Comparison of ENCODE assay signal across 24 cellular contexts in the genomic region with DNA sequence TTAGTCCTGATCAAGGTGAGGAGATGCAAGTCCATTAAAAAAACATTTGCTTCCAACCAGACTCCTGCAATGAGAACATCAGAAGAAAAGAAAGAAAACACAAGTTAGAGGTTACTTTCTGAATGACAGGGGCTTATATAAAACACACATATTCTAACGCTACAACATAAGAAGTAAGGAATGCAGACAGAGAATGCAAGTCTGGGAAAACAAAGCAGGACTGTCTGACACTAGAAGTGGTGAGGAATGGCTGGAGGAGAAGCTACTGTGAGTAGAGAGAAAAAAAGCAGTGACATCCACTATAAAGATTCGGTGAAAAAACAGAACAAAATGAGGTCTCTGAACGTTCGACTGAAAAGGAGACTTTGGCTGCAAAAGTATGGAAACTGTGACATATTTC. TPM values are rescaled to one million over a fixed set of nuclear protein-coding genes. Genes with fewer than 3 reads are reported as not detected.
A peak's percentile ranks its signal among the peaks of the same experiment; 100 is the strongest.
DNase-seq lines count a peak whose midpoint lies in the region; ATAC-seq and TF ChIP-seq lines count a peak whose summit lies in the region.
"Had no signal": no experiment of that assay in that cellular context is flagged by ENCODE, and none has a peak within 500 bp of the region (broad histone marks: within the 10 kb centered on the region; RNA-seq: fewer than 3 reads in every experiment).

No MANE protein-coding gene starts in this region.

- H3K9me3 Mint-ChIP-seq in CD8-positive, alpha-beta memory T cell = no peaks in the 10 kb centered on the region
- H3K9me3 Mint-ChIP-seq in mesothelial cell of epicardium = no peaks in the 10 kb centered on the region
- H3K9me3 Mint-ChIP-seq in CD14-positive monocyte = peaks cover 0 to 2% (median 0%) of the 10 kb centered on the region in 7 donors
- H3K9me3 Mint-ChIP-seq: activated B cell treated with CpG ODN at 0.5 μM for 24 hours; CD8-positive, alpha-beta T cell; stimulated activated naive CD8-positive, alpha-beta T cell treated with anti-CD3 and anti-CD28 coated beads, Interleukin-15, Interleukin-2, amounts not matched to agents 100 ng/mL and 50 ng/mL, for 24 hours had no signal

- DNase-seq in CD8-positive, alpha-beta memory T cell = no peak
- DNase-seq in T-helper 17 cell = no peak
- DNase-seq in mesothelial cell of epicardium (ENCODE audit: low spot score in 2 of 2, unreplicated experiment in 2 of 2) = no peak
- DNase-seq in CD14-positive monocyte (ENCODE audit: low spot score) = no peak
- no peak for DNase-seq in NCI-H2029 treated with DMSO at 0.1 percent for 48 hours (lab: John Stamatoyannopoulos, UW)
- no peak for DNase-seq in NCI-H510A (lab: John Stamatoyannopoulos, UW)
- DNase-seq: activated B cell treated with CpG ODN at 0.5 μM for 24 hours; CD8-positive, alpha-beta T cell; DMS153; foreskin melanocyte; MG63; NCI-H1436; NCI-H2171; NCI-H526 treated with DMSO at 0.1 percent for 48 hours; RPMI8226; stimulated activated CD4-positive, alpha-beta T cell treated with anti-CD3 and anti-CD28 coated beads, Interleukin-4, amount 100 ng/mL, for 24 hours; T-helper 9 cell; transverse colon had no signal

- peaks cover 0 to 1% (median 0%) of the 10 kb centered on the region in 3 donors for H3K4me1 Mint-ChIP-seq in CD8-positive, alpha-beta memory T cell
- H3K4me1 Mint-ChIP-seq in T-helper 17 cell (peaks cover 5% of the 10 kb centered on the region), mesothelial cell of epicardium (no peaks in the 10 kb centered on the region), CD14-positive monocyte (no peaks in the 10 kb centered on the region)
- H3K4me1 Mint-ChIP-seq: activated B cell treated with CpG ODN at 0.5 μM for 24 hours had no signal

- no peaks in the 10 kb centered on the region for H3K4me1 ChIP-seq in CD8-positive, alpha-beta memory T cell (ENCODE audit: insufficient read depth, low read length)
- H3K4me1 ChIP-seq: transverse colon had no signal

- no peak for TF ChIP-seq CTCF in mesothelial cell of epicardium (IDR thresholded peaks at IDR 0.05; ENCODE audit: unreplicated experiment)
- TF ChIP-seq CTCF in CD14-positive monocyte (IDR thresholded peaks at IDR 0.05) = no peak

- H3K27ac Mint-ChIP-seq in CD8-positive, alpha-beta memory T cell = peak overlapping the region in 6 of 8 donors; percentile 4 to 75 (median 24)
- H3K27ac Mint-ChIP-seq in T-helper 17 cell = peak overlapping the region; percentile 70
- peak overlapping the region; percentile 8 for H3K27ac Mint-ChIP-seq in mesothelial cell of epicardium
- peak overlapping the region in 3 of 7 donors; percentile 2 to 51 (median 34) for H3K27ac Mint-ChIP-seq in CD14-positive monocyte
- H3K27ac Mint-ChIP-seq: activated B cell treated with CpG ODN at 0.5 μM for 24 hours had no signal

- peaks cover 0 to 2% of the 10 kb centered on the region in 2 donors for H3K27me3 Mint-ChIP-seq in CD8-positive, alpha-beta memory T cell
- H3K27me3 Mint-ChIP-seq in T-helper 17 cell (no peaks in the 10 kb centered on the region), mesothelial cell of epicardium (ENCODE audit: low read depth) (no peaks in the 10 kb centered on the region), CD14-positive monocyte (ENCODE audit: low read depth in 3 of 3) (no peaks in the 10 kb centered on the region)
- H3K27me3 Mint-ChIP-seq: activated B cell treated with CpG ODN at 0.5 μM for 24 hours; stimulated activated naive CD8-positive, alpha-beta T cell treated with anti-CD3 and anti-CD28 coated beads, Interleukin-15, Interleukin-2, amounts not matched to agents 100 ng/mL and 50 ng/mL, for 24 hours had no signal

- POLR2A ChIA-PET in CD8-positive, alpha-beta memory T cell (lab: Charles Lee) = no interaction called here

- no peak overlapping the region for H3K27ac ChIP-seq in CD8-positive, alpha-beta memory T cell (ENCODE audit: low read depth, low read length)
- H3K27ac ChIP-seq in cingulate gyrus (ENCODE audit: low read depth, low read length) = peak overlapping the region; percentile 96
- H3K27ac ChIP-seq: cardiac muscle cell, hepatocyte, SK-N-MC had no signal

- no peak overlapping the region for H3K4me3 Mint-ChIP-seq in CD8-positive, alpha-beta memory T cell
- H3K4me3 Mint-ChIP-seq in T-helper 17 cell = no peak overlapping the region
- H3K4me3 Mint-ChIP-seq in mesothelial cell of epicardium = no peak overlapping the region
- H3K4me3 Mint-ChIP-seq in CD14-positive monocyte = no peak overlapping the region
- H3K4me3 Mint-ChIP-seq: activated B cell treated with CpG ODN at 0.5 μM for 24 hours; CD8-positive, alpha-beta T cell; stimulated activated naive CD8-positive, alpha-beta T cell treated with anti-CD3 and anti-CD28 coated beads, Interleukin-15, Interleukin-2, amounts not matched to agents 100 ng/mL and 50 ng/mL, for 24 hours had no signal

- H3K27me3 ChIP-seq in CD8-positive, alpha-beta memory T cell (ENCODE audit: insufficient read depth, low read length, poor library complexity, severe bottlenecking) = no peaks in the 10 kb centered on the region
- H3K27me3 ChIP-seq: cardiac muscle cell, hepatocyte, MG63, transverse colon had no signal

- CTCF ChIA-PET in CD8-positive, alpha-beta memory T cell (lab: Charles Lee) = no interaction called here

- intact Hi-C loops in CD14-positive monocyte (cut with micrococcal nuclease) = no loop called here

- no peaks in the 10 kb centered on the region for H3K9me3 ChIP-seq in CD8-positive, alpha-beta memory T cell (ENCODE audit: low read length)
- H3K9me3 ChIP-seq in T-helper 17 cell (ENCODE audit: control insufficient read depth, low read length, poor library complexity, severe bottlenecking) = no peaks in the 10 kb centered on the region
- H3K9me3 ChIP-seq: MG63, transverse colon had no signal

- no peak overlapping the region for H3K4me3 ChIP-seq in CD8-positive, alpha-beta memory T cell (ENCODE audit: low read length)
- H3K4me3 ChIP-seq: cardiac muscle cell, hepatocyte, MG63, SK-N-MC, transverse colon had no signal

- peaks cover 57% of the 10 kb centered on the region for H3K36me3 ChIP-seq in CD8-positive, alpha-beta memory T cell (ENCODE audit: insufficient read depth, low read length)

- ATAC-seq in T-helper 17 cell = no peak
- ATAC-seq in GM21529 (IDR thresholded peaks at IDR 0.05; ENCODE audit: unreplicated experiment) = no peak
- ATAC-seq: CD8-positive, alpha-beta T cell had no signal

- H3K36me3 Mint-ChIP-seq in CD8-positive, alpha-beta memory T cell = peaks cover 0 to 79% (median 17%) of the 10 kb centered on the region in 3 donors
- H3K36me3 Mint-ChIP-seq in T-helper 17 cell (ENCODE audit: low read depth) (peaks cover 4% of the 10 kb centered on the region), mesothelial cell of epicardium (peaks cover 20% of the 10 kb centered on the region), CD14-positive monocyte (peaks cover 72 to 80% of the 10 kb centered on the region in 2 donors)

RNA-seq across cellular contexts. Expression of a gene that starts 12.3 kb away (rescaled TPM):
- 10 to 100 TPM; 16.8 to 17.5 TPM for total RNA-seq in CD8-positive, alpha-beta memory T cell
- 53.2 TPM for polyA plus RNA-seq in CD8-positive, alpha-beta memory T cell
- total RNA-seq in T-helper 17 cell = 1 to 10 TPM; 5.1 to 5.9 TPM
- total RNA-seq in mesothelial cell of epicardium = 22.2 to 26.1 TPM (median 22.5 TPM) in 3 replicates
- 10 to 100 TPM; 30.1 to 31.2 TPM for polyA plus RNA-seq in CD14-positive monocyte

RNA-seq across cellular contexts. Expression of a gene that starts 25.1 kb away (rescaled TPM):
- total RNA-seq in CD8-positive, alpha-beta memory T cell = 100 to 1,000 TPM; 128 to 140 TPM
- polyA plus RNA-seq in CD8-positive, alpha-beta memory T cell = 32.9 TPM
- total RNA-seq in T-helper 17 cell = 100 to 1,000 TPM in 1 of 2 donors, 10 to 100 TPM in 1; 94.7 to 104 TPM
- total RNA-seq in mesothelial cell of epicardium = 107 to 116 TPM (median 112 TPM) in 3 replicates
- polyA plus RNA-seq in CD14-positive monocyte = 10 to 100 TPM; 12.5 to 20.1 TPM

RNA-seq across cellular contexts. Expression of a gene that starts 25.3 kb away (rescaled TPM):
- total RNA-seq in CD8-positive, alpha-beta memory T cell = 10 to 100 TPM; 48.8 to 49.2 TPM
- polyA plus RNA-seq in CD8-positive, alpha-beta memory T cell = 101 TPM
- total RNA-seq in T-helper 17 cell (10 to 100 TPM; 31.1 to 32.7 TPM), mesothelial cell of epicardium (36.1 to 38.9 TPM (median 38.0 TPM) in 3 replicates)
- 10 to 100 TPM; 64.8 to 70.2 TPM for polyA plus RNA-seq in CD14-positive monocyte

RNA-seq across cellular contexts. Expression of a gene that starts 42.5 kb away (rescaled TPM):
- 10 to 100 TPM; 74.4 to 75.1 TPM for total RNA-seq in CD8-positive, alpha-beta memory T cell
- 54.3 TPM for polyA plus RNA-seq in CD8-positive, alpha-beta memory T cell
- 10 to 100 TPM; 46.1 to 48.9 TPM for total RNA-seq in T-helper 17 cell
- 48.4 to 51.5 TPM (median 49.2 TPM) in 3 replicates for total RNA-seq in mesothelial cell of epicardium
- polyA plus RNA-seq in CD14-positive monocyte = 10 to 100 TPM; 34.5 to 50.7 TPM

RNA-seq across cellular contexts. Expression of a gene that starts 43.0 kb away (rescaled TPM):
- total RNA-seq in CD8-positive, alpha-beta memory T cell = 10 to 100 TPM; 53.0 to 53.7 TPM
- 62.1 TPM for polyA plus RNA-seq in CD8-positive, alpha-beta memory T cell
- total RNA-seq in T-helper 17 cell = 10 to 100 TPM; 32.4 to 35.6 TPM
- 26.3 to 31.8 TPM (median 28.0 TPM) in 3 replicates for total RNA-seq in mesothelial cell of epicardium
- polyA plus RNA-seq in CD14-positive monocyte = 100 to 1,000 TPM; 112 TPM
